In the genomic region with DNA sequence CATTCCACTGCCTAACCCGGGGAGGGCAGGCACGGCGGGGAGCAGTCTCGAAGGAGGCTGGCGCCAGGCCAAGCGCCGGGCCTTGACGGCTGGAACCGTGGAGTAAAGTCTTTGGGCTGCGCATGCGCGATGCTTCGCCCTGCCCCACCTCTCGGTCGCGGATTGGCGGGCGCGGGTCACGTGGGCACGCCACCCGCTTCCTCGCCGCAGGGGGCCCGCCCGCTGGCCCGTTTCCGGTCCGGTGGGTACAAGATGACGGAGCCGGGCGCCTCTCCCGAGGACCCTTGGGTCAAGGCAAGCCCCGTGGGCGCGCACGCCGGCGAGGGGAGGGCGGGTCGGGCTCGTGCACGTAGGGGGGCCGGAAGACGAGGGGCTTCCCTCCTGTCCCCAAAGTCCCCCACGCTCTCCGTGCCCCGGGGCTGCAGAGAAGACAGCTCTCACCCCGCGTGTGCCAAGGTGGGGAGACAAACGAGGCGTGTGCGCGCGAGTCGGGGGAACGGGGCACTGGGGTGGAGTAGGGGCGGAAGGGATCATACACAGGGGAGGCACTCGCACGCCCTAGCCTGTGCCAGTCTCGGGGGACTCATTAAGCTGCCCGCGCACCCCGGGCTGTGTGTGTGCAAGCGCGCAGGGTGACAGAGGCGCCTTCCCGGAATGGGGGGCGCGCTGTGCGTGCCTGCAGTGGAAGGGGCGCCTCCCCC, we compare ENCODE assay signal across 1 cellular context.
TF ChIP-seq lines count a peak whose summit lies in the region.

A gene with protein sequence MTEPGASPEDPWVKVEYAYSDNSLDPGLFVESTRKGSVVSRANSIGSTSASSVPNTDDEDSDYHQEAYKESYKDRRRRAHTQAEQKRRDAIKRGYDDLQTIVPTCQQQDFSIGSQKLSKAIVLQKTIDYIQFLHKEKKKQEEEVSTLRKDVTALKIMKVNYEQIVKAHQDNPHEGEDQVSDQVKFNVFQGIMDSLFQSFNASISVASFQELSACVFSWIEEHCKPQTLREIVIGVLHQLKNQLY (plus strand): TSS at position 228 of the 701 bp plus-strand sequence. CDS start 25 bp downstream, at position 253.

TF ChIP-seq in HepG2, 621 proteins besides CTCF, POLR2A, EP300 and RAD21 (continued from another document and continues in another):
- TF ChIP-seq ZNF687 (CRISPR knock-in tag; IDR thresholded peaks at IDR 0.05) (peak; percentile 98), CC2D1A (CRISPR knock-in tag; IDR thresholded peaks at IDR 0.05) (no peak), MZF1 (CRISPR knock-in tag; IDR thresholded peaks at IDR 0.05; ENCODE audit: borderline replicate concordance) (no peak; the same call in 1 of the 2 replicates), SIN3B (IDR thresholded peaks at IDR 0.05; ENCODE audit: low read length) (peak; percentile 29; the same call in 1 of the 2 replicates), ZBTB7A (CRISPR knock-in tag; IDR thresholded peaks at IDR 0.05) (peak; percentile 89), ZNF83 (CRISPR knock-in tag; IDR thresholded peaks at IDR 0.05; ENCODE audit: borderline replicate concordance) (peak; percentile 49; the same call in 1 of the 2 replicates), ZFY (CRISPR knock-in tag; IDR thresholded peaks at IDR 0.05) (peak; percentile 83), ZMYM4 (CRISPR knock-in tag; IDR thresholded peaks at IDR 0.05) (peak; percentile 91), ZNF761 (CRISPR knock-in tag; conservative IDR thresholded peaks at IDR 0.05) (peak; percentile 80; the same call in 1 of the 2 replicates), ZNF547 (CRISPR knock-in tag; IDR thresholded peaks at IDR 0.05) (peak; percentile 37), MAFK (conservative IDR thresholded peaks at IDR 0.05 in 1 of 2, IDR thresholded peaks at IDR 0.05 in 1 of 2; ENCODE audit: low read length in 2 of 2) (no peak), SMC3 (IDR thresholded peaks at IDR 0.05; ENCODE audit: low read length) (no peak), RORA (CRISPR knock-in tag; IDR thresholded peaks at IDR 0.05) (no peak), PITX1 (CRISPR knock-in tag; IDR thresholded peaks at IDR 0.05) (peak; percentile 48), IRF1 (CRISPR knock-in tag; IDR thresholded peaks at IDR 0.05; ENCODE audit: low read depth) (peak; percentile 24; the same call in 1 of the 2 replicates), RAD51 (IDR thresholded peaks at IDR 0.05; ENCODE audit: borderline replicate concordance) (peak; percentile 95), AHR (CRISPR knock-in tag; IDR thresholded peaks at IDR 0.05) (no peak), MBD4 (IDR thresholded peaks at IDR 0.05; ENCODE audit: borderline replicate concordance, low read length) (no peak), PTBP1 (IDR thresholded peaks at IDR 0.05; ENCODE audit: low read depth, low read length, poor library complexity, severe bottlenecking) (no peak), MTF1 (CRISPR knock-in tag; IDR thresholded peaks at IDR 0.05) (no peak), REPIN1 (CRISPR knock-in tag; IDR thresholded peaks at IDR 0.05; ENCODE audit: borderline replicate concordance, low read depth) (peak; percentile 93), SOX13 (IDR thresholded peaks at IDR 0.05) (peak; percentile 27; the same call in 1 of the 2 replicates), SOX13 (CRISPR knock-in tag; conservative IDR thresholded peaks at IDR 0.05 in 1 of 2, IDR thresholded peaks at IDR 0.05 in 1 of 2) (peak; percentile 54 to 65; a peak in 1 of 4 replicates), KIAA2018 (CRISPR knock-in tag; IDR thresholded peaks at IDR 0.05; ENCODE audit: borderline replicate concordance) (no peak), HCFC1 (IDR thresholded peaks at IDR 0.05; ENCODE audit: low read depth, low read length) (no peak), ARID4A (CRISPR knock-in tag; IDR thresholded peaks at IDR 0.05; ENCODE audit: borderline replicate concordance) (peak; percentile 98), MYNN (CRISPR knock-in tag; IDR thresholded peaks at IDR 0.05; ENCODE audit: low read depth) (no peak), ZNF326 (CRISPR knock-in tag; IDR thresholded peaks at IDR 0.05; ENCODE audit: borderline replicate concordance) (no peak; the same call in 1 of the 2 replicates), ZNF781 (CRISPR knock-in tag; IDR thresholded peaks at IDR 0.05; ENCODE audit: borderline replicate concordance, not compliant biosample characterization) (peak; percentile 30), ZNF572 (CRISPR knock-in tag; IDR thresholded peaks at IDR 0.05) (no peak), ZNF451 (CRISPR knock-in tag; IDR thresholded peaks at IDR 0.05) (peak; percentile 91; the same call in 1 of the 2 replicates), SALL2 (CRISPR knock-in tag; IDR thresholded peaks at IDR 0.05) (peak; percentile 47; the same call in 1 of the 2 replicates), NAIF1 (CRISPR knock-in tag; IDR thresholded peaks at IDR 0.05; ENCODE audit: borderline replicate concordance) (peak; percentile 82; the same call in 1 of the 2 replicates), RXRB (CRISPR knock-in tag; IDR thresholded peaks at IDR 0.05; ENCODE audit: borderline replicate concordance) (peak; percentile 34; the same call in 1 of the 2 replicates), ZNF776 (CRISPR knock-in tag; IDR thresholded peaks at IDR 0.05) (peak; percentile 84; the same call in 1 of the 2 replicates)
- TF ChIP-seq, protein P1, sequence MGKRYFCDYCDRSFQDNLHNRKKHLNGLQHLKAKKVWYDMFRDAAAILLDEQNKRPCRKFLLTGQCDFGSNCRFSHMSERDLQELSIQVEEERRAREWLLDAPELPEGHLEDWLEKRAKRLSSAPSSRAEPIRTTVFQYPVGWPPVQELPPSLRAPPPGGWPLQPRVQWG (CRISPR knock-in tag; IDR thresholded peaks at IDR 0.05; ENCODE audit: borderline replicate concordance, low read depth): no peak
- TF ChIP-seq, protein P2, sequence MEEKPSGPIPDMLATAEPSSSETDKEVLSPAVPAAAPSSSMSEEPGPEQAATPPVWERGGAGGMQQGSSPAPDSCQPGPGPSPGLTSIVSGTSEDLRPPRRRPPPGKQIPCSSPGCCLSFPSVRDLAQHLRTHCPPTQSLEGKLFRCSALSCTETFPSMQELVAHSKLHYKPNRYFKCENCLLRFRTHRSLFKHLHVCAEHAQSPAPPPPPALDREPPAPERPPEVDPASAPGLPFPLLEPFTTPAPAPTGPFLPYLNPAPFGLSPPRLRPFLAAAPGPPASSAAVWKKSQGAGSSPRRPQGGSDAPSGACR (CRISPR knock-in tag; IDR thresholded peaks at IDR 0.05): peak; percentile 98; the same call in 1 of the 2 replicates
